Comparison of ENCODE assay signal across 9 cellular contexts in the genomic region with DNA sequence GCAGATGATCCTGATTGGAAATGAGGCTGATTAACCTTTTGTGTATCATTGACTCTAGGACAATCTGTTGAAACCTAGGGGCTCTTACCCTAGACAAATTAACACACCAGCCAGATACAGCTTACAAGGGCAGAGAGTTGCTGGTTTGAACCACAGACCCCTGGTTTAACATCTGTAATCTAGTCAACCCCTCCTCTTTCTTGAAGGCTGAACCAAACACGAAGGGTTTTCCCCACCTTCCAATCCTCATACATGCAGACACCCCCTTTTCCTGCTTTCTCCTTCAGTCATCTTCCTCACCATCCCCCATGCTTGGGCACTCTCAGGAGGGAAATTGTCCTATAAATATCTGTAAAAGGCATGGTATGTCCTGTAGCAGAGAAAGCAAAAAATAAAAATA.
A peak's percentile ranks its signal among the peaks of the same experiment; 100 is the strongest.
DNase-seq lines count a peak whose midpoint lies in the region; ATAC-seq, FAIRE-seq and TF ChIP-seq lines count a peak whose summit lies in the region.
"Had no signal": no experiment of that assay in that cellular context is flagged by ENCODE, and none has a peak within 500 bp of the region (broad histone marks: within the 10 kb centered on the region; RNA-seq: fewer than 3 reads in every experiment).

No MANE protein-coding gene starts in this region.

- H3K9me3 Mint-ChIP-seq in activated T-cell treated with anti-CD3 and anti-CD28 coated beads, Interleukin-2, amount 50 U/mL, for 4 hours, result peaks cover 4% of the 10 kb centered on the region
- H3K9me3 Mint-ChIP-seq in activated CD4-positive, alpha-beta memory T cell treated with anti-CD3 and anti-CD28 coated beads for 36 hours, result peaks cover 3% of the 10 kb centered on the region
- peaks cover 6% of the 10 kb centered on the region for H3K9me3 Mint-ChIP-seq in glutamatergic neuron (ENCODE audit: unreplicated experiment)
- no peaks in the 10 kb centered on the region for H3K9me3 Mint-ChIP-seq in stimulated activated naive B cell treated with anti-CD40 and anti-IgM and Interleukin-4, amounts not matched to agents 10 μg/mL and 1 μg/mL and 100 μg/mL, for 72 hours

- CTCF ChIA-PET in activated CD4-positive, alpha-beta memory T cell treated with anti-CD3 and anti-CD28 coated beads for 36 hours (lab: Charles Lee), result interaction anchor here (0.8 to 1.8 kb wide), 6 partner anchors 8 to 268 kb away, joined by 3 to 9 read pairs (median 3); no protein-coding TSS in a partner anchor

- FAIRE-seq in RCC 7860 (lab: Jason Lieb, UNC), result no peak

- POLR2A ChIA-PET in activated CD4-positive, alpha-beta memory T cell treated with anti-CD3 and anti-CD28 coated beads for 36 hours (lab: Charles Lee), result interaction anchor here (0.6 to 2.2 kb wide), 8 partner anchors 26 to 239 kb away, joined by 3 to 9 read pairs (median 3); a partner anchor contains a TSS

- no peak for DNase-seq in activated T-cell treated with anti-CD3 and anti-CD28 coated beads, Interleukin-2, amount 50 U/mL, for 4 hours
- no peak for DNase-seq in activated T-cell treated with anti-CD3 and anti-CD28 coated beads, Interleukin-2, amount 50 U/mL, for 1 hour
- no peak for DNase-seq in activated CD4-positive, alpha-beta memory T cell treated with anti-CD3 and anti-CD28 coated beads for 36 hours
- no peak for DNase-seq in glutamatergic neuron
- DNase-seq in stimulated activated naive B cell treated with anti-CD40 and anti-IgM and Interleukin-4, amounts not matched to agents 10 μg/mL and 1 μg/mL and 100 μg/mL, for 72 hours, result no peak
- no peak for DNase-seq in RCC 7860 (ENCODE audit: low spot score)
- no peak for DNase-seq in DMS153 treated with DMSO at 0.1 percent for 48 hours (lab: John Stamatoyannopoulos, UW; ENCODE audit: unreplicated experiment)
- no peak for DNase-seq in activated gamma-delta T cell (lab: John Stamatoyannopoulos, UW)
- DNase-seq: SW 1271 had no signal

- peak overlapping the region; percentile 42 for H3K4me3 Mint-ChIP-seq in activated T-cell treated with anti-CD3 and anti-CD28 coated beads, Interleukin-2, amount 50 U/mL, for 4 hours
- peak overlapping the region; percentile 52 for H3K4me3 Mint-ChIP-seq in activated CD4-positive, alpha-beta memory T cell treated with anti-CD3 and anti-CD28 coated beads for 36 hours
- peak overlapping the region; percentile 30 for H3K4me3 Mint-ChIP-seq in glutamatergic neuron (ENCODE audit: unreplicated experiment)
- H3K4me3 Mint-ChIP-seq in stimulated activated naive B cell treated with anti-CD40 and anti-IgM and Interleukin-4, amounts not matched to agents 10 μg/mL and 1 μg/mL and 100 μg/mL, for 72 hours, result peak overlapping the region; percentile 78 to 79

- peaks cover 74% of the 10 kb centered on the region for H3K4me1 Mint-ChIP-seq in activated T-cell treated with anti-CD3 and anti-CD28 coated beads, Interleukin-2, amount 50 U/mL, for 4 hours (ENCODE audit: low read depth)
- peaks cover 77% of the 10 kb centered on the region for H3K4me1 Mint-ChIP-seq in activated CD4-positive, alpha-beta memory T cell treated with anti-CD3 and anti-CD28 coated beads for 36 hours (ENCODE audit: low read depth)
- peaks cover 13% of the 10 kb centered on the region for H3K4me1 Mint-ChIP-seq in glutamatergic neuron (ENCODE audit: low read depth, unreplicated experiment)
- peaks cover 51 to 79% of the 10 kb centered on the region in 2 donors for H3K4me1 Mint-ChIP-seq in stimulated activated naive B cell treated with anti-CD40 and anti-IgM and Interleukin-4, amounts not matched to agents 10 μg/mL and 1 μg/mL and 100 μg/mL, for 72 hours

- intact Hi-C loops in activated CD4-positive, alpha-beta memory T cell treated with anti-CD3 and anti-CD28 coated beads for 36 hours (cut with micrococcal nuclease), result loop anchor here (1.0 kb wide), 1 partner anchor 25 kb away; no protein-coding TSS in a partner anchor

- H3K27me3 Mint-ChIP-seq in activated T-cell treated with anti-CD3 and anti-CD28 coated beads, Interleukin-2, amount 50 U/mL, for 4 hours (ENCODE audit: low read depth), result no peaks in the 10 kb centered on the region
- H3K27me3 Mint-ChIP-seq in activated CD4-positive, alpha-beta memory T cell treated with anti-CD3 and anti-CD28 coated beads for 36 hours, result no peaks in the 10 kb centered on the region
- peaks cover 3% of the 10 kb centered on the region for H3K27me3 Mint-ChIP-seq in glutamatergic neuron (ENCODE audit: unreplicated experiment)
- no peaks in the 10 kb centered on the region for H3K27me3 Mint-ChIP-seq in stimulated activated naive B cell treated with anti-CD40 and anti-IgM and Interleukin-4, amounts not matched to agents 10 μg/mL and 1 μg/mL and 100 μg/mL, for 72 hours

- ATAC-seq in activated T-cell treated with anti-CD3 and anti-CD28 coated beads, Interleukin-2, amount 50 U/mL, for 4 hours, result no peak
- peak in 1 of 2 donors; percentile 12 for ATAC-seq in stimulated activated naive B cell treated with anti-CD40 and anti-IgM and Interleukin-4, amounts not matched to agents 10 μg/mL and 1 μg/mL and 100 μg/mL, for 72 hours (replicated peaks)

- peak overlapping the region; percentile 58 for H3K27ac Mint-ChIP-seq in activated CD4-positive, alpha-beta memory T cell treated with anti-CD3 and anti-CD28 coated beads for 36 hours
- H3K27ac Mint-ChIP-seq in glutamatergic neuron (ENCODE audit: unreplicated experiment), result no peak overlapping the region
- peak overlapping the region; percentile 66 for H3K27ac Mint-ChIP-seq in stimulated activated naive B cell treated with anti-CD40 and anti-IgM and Interleukin-4, amounts not matched to agents 10 μg/mL and 1 μg/mL and 100 μg/mL, for 72 hours

- no peaks in the 10 kb centered on the region for H3K36me3 Mint-ChIP-seq in activated T-cell treated with anti-CD3 and anti-CD28 coated beads, Interleukin-2, amount 50 U/mL, for 4 hours (ENCODE audit: insufficient read depth)
- H3K36me3 Mint-ChIP-seq in activated CD4-positive, alpha-beta memory T cell treated with anti-CD3 and anti-CD28 coated beads for 36 hours, result peaks cover 7% of the 10 kb centered on the region
- peaks cover 4% of the 10 kb centered on the region for H3K36me3 Mint-ChIP-seq in glutamatergic neuron (ENCODE audit: unreplicated experiment)
- peaks cover 0 to 3% of the 10 kb centered on the region in 2 donors for H3K36me3 Mint-ChIP-seq in stimulated activated naive B cell treated with anti-CD40 and anti-IgM and Interleukin-4, amounts not matched to agents 10 μg/mL and 1 μg/mL and 100 μg/mL, for 72 hours

- no peak for TF ChIP-seq CTCF in glutamatergic neuron (IDR thresholded peaks at IDR 0.05; ENCODE audit: partially characterized antibody, unreplicated experiment)
